ENCODE assay signal across 12 cellular contexts in the genomic region with DNA sequence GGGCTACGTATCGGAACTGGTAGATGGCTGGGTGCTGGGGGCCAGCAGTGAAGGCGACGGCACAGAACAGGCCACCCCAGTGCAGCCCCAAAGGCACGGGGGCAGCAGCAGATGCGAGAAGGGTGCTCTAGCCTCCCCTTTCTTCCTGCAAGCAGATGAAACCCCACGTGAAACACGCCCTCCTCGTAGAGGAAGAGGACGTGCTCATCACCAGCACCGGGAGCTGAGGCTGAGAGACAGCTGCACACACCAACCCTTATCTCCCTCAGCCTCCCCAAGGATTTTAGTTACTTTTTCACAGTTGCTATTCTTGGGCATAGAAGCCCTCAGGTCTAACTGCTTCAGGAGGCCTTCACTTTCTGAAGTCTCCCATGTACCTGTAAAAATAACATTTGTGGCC. TPM values are rescaled to one million over a fixed set of nuclear protein-coding genes. Genes with fewer than 3 reads are reported as not detected.
DNase-seq lines count a peak whose midpoint lies in the region; ATAC-seq and TF ChIP-seq lines count a peak whose summit lies in the region.
"Had no signal": no experiment of that assay in that cellular context is flagged by ENCODE, and none has a peak within 500 bp of the region (broad histone marks: within the 10 kb centered on the region; RNA-seq: fewer than 3 reads in every experiment).

No MANE protein-coding gene starts in this region.

- DNase-seq in IMR-90: peak; percentile 49
- DNase-seq in fibroblast of lung (ENCODE audit: low read depth in 2 of 2): no peak
- DNase-seq in prostate gland (ENCODE audit: low spot score): no peak
- DNase-seq in activated CD8-positive, alpha-beta T cell treated with anti-CD3 and anti-CD28 coated beads, Interleukin-2, amount 10 ng/mL, durations not matched to agents 7 days and 5 days: no peak
- DNase-seq: GOT3, NCI-H1694 had no signal

- peaks cover 3 to 66% of the 10 kb centered on the region in 2 experiments; a peak in 3 of 4 replicates for H3K79me1 ChIP-seq in IMR-90 (ENCODE audit: low read depth in 1 of 2, low read length in 2 of 2)

- no peak overlapping the region for H3K56ac ChIP-seq in IMR-90 (ENCODE audit: extremely low read depth, insufficient read depth, low read length)

- CTCF ChIA-PET in IMR-90 (lab: Yijun Ruan, JAX): no interaction called here
- CTCF ChIA-PET in activated CD8-positive, alpha-beta T cell treated with anti-CD3 and anti-CD28 coated beads, Interleukin-2, amount 10 ng/mL, durations not matched to agents 7 days and 5 days (lab: Charles Lee): no interaction called here

- peaks cover 11% of the 10 kb centered on the region for H3K9me1 ChIP-seq in IMR-90 (ENCODE audit: insufficient read depth, low read length)

- intact Hi-C loops in IMR-90 (cut with micrococcal nuclease) (no loop called here), prostate gland (cut with DNase I) (no loop called here)

- H2AK5ac ChIP-seq in IMR-90 (ENCODE audit: low read depth, low read length): no peak overlapping the region

- no peak overlapping the region for H3K27ac Mint-ChIP-seq in activated CD8-positive, alpha-beta T cell treated with anti-CD3 and anti-CD28 coated beads, Interleukin-2, amount 10 ng/mL, durations not matched to agents 7 days and 5 days
- H3K27ac Mint-ChIP-seq: T-helper 2 cell treated with Interferon-gamma antibody and Interleukin-4, amounts not matched to agents 5 μg/mL and 100 μg/mL, for 36 hours had no signal

- no peak overlapping the region for H3K4ac ChIP-seq in IMR-90 (ENCODE audit: low read depth, low read length)

- no peak overlapping the region for H3K4me3 Mint-ChIP-seq in activated CD8-positive, alpha-beta T cell treated with anti-CD3 and anti-CD28 coated beads, Interleukin-2, amount 10 ng/mL, durations not matched to agents 7 days and 5 days
- H3K4me3 Mint-ChIP-seq: T-helper 2 cell treated with Interferon-gamma antibody and Interleukin-4, amounts not matched to agents 5 μg/mL and 100 μg/mL, for 36 hours had no signal

- no peaks in the 10 kb centered on the region for H3K9me3 Mint-ChIP-seq in activated CD8-positive, alpha-beta T cell treated with anti-CD3 and anti-CD28 coated beads, Interleukin-2, amount 10 ng/mL, durations not matched to agents 7 days and 5 days (ENCODE audit: insufficient read depth)
- H3K9me3 Mint-ChIP-seq: T-helper 2 cell treated with Interferon-gamma antibody and Interleukin-4, amounts not matched to agents 5 μg/mL and 100 μg/mL, for 36 hours had no signal

- no peak for TF ChIP-seq CTCF in IMR-90 (conservative IDR thresholded peaks at IDR 0.05; ENCODE audit: low read depth, low read length)
- TF ChIP-seq CTCF in fibroblast of lung (conservative IDR thresholded peaks at IDR 0.05 in 1 of 2, IDR thresholded peaks at IDR 0.05 in 1 of 2; ENCODE audit: low read depth in 1 of 2, low read length in 2 of 2): no peak
- no peak for TF ChIP-seq CTCF in prostate gland (IDR thresholded peaks at IDR 0.05)

- POLR2A ChIA-PET in IMR-90 (lab: Charles Lee; ENCODE audit: unreplicated experiment): no interaction called here
- POLR2A ChIA-PET in activated CD8-positive, alpha-beta T cell treated with anti-CD3 and anti-CD28 coated beads, Interleukin-2, amount 10 ng/mL, durations not matched to agents 7 days and 5 days (lab: Charles Lee): no interaction called here

- peaks cover 99% of the 10 kb centered on the region for H3K4me1 ChIP-seq in BLaER1
- peaks cover 30% of the 10 kb centered on the region for H3K4me1 ChIP-seq in IMR-90 (ENCODE audit: control insufficient read depth, insufficient read depth, low read length)
- peaks cover 25% of the 10 kb centered on the region for H3K4me1 ChIP-seq in fibroblast of lung (ENCODE audit: control insufficient read depth, extremely low read depth, insufficient read depth, low read length)
- peaks cover 40% of the 10 kb centered on the region for H3K4me1 ChIP-seq in rectal smooth muscle tissue (ENCODE audit: control insufficient read depth, insufficient read depth, low read length)
- H3K4me1 ChIP-seq in prostate gland (replicated peaks): peaks cover 49% of the 10 kb centered on the region

- no peak overlapping the region for H4K5ac ChIP-seq in IMR-90 (ENCODE audit: low read depth, low read length)

- H3K36me3 ChIP-seq in BLaER1: no peaks in the 10 kb centered on the region
- peaks cover 4% of the 10 kb centered on the region; the same call in 1 of the 2 replicates for H3K36me3 ChIP-seq in IMR-90 (ENCODE audit: control insufficient read depth, insufficient read depth, low read length)
- peaks cover 4% of the 10 kb centered on the region for H3K36me3 ChIP-seq in fibroblast of lung (ENCODE audit: control insufficient read depth, insufficient read depth, low read length)
- H3K36me3 ChIP-seq in rectal smooth muscle tissue (ENCODE audit: control insufficient read depth, insufficient read depth, low read length): no peaks in the 10 kb centered on the region
- H3K36me3 ChIP-seq in prostate gland: no peaks in the 10 kb centered on the region

- H2BK20ac ChIP-seq in IMR-90 (ENCODE audit: low read depth, low read length): no peak overlapping the region

- TF ChIP-seq RAD21 in IMR-90 (IDR thresholded peaks at IDR 0.05; ENCODE audit: low read length): no peak

- H3K14ac ChIP-seq in IMR-90 (replicated peaks; ENCODE audit: low read depth, low read length): no peak overlapping the region

- H3K9me3 ChIP-seq in BLaER1: no peaks in the 10 kb centered on the region
- no peaks in the 10 kb centered on the region for H3K9me3 ChIP-seq in IMR-90 (ENCODE audit: control insufficient read depth, insufficient read depth, low read length)
- H3K9me3 ChIP-seq in fibroblast of lung (ENCODE audit: control insufficient read depth, insufficient read depth, low read depth, low read length): no peaks in the 10 kb centered on the region
- no peaks in the 10 kb centered on the region for H3K9me3 ChIP-seq in prostate gland
- H3K9me3 ChIP-seq: tibial nerve had no signal

- H3K4me2 ChIP-seq in BLaER1: peak overlapping the region; percentile 98
- peak overlapping the region; percentile 19; the same call in 1 of the 2 replicates for H3K4me2 ChIP-seq in IMR-90 (ENCODE audit: low read depth, low read length)
- peak overlapping the region; percentile 78 for H3K4me2 ChIP-seq in fibroblast of lung (ENCODE audit: extremely low read depth, insufficient read depth, low read length)

- H3K27me3 ChIP-seq in BLaER1 (no peaks in the 10 kb centered on the region), IMR-90 (ENCODE audit: control insufficient read depth, insufficient read depth, low read length) (no peaks in the 10 kb centered on the region), fibroblast of lung (ENCODE audit: control insufficient read depth, insufficient read depth, low read length) (no peaks in the 10 kb centered on the region), rectal smooth muscle tissue (ENCODE audit: control insufficient read depth, insufficient read depth, low read length) (no peaks in the 10 kb centered on the region), prostate gland (replicated peaks; ENCODE audit: insufficient read depth) (no peaks in the 10 kb centered on the region)
- H3K27me3 ChIP-seq: tibial nerve had no signal

- dilution Hi-C loops in IMR-90 (cut with HindIII; ENCODE audit: low sequenced_read_pairs, unreplicated experiment): no loop called here

- in situ Hi-C loops in IMR-90 (cut with MboI; ENCODE audit: low sequenced_read_pairs): no loop called here

- H3K36me3 Mint-ChIP-seq in activated CD8-positive, alpha-beta T cell treated with anti-CD3 and anti-CD28 coated beads, Interleukin-2, amount 10 ng/mL, durations not matched to agents 7 days and 5 days (ENCODE audit: low read depth): peaks cover 6% of the 10 kb centered on the region

- peak overlapping the region; percentile 90 for H3K27ac ChIP-seq in BLaER1
- H3K27ac ChIP-seq in IMR-90 (ENCODE audit: insufficient read depth, low read length): no peak overlapping the region; the same call in 1 of the 2 replicates
- no peak overlapping the region for H3K27ac ChIP-seq in fibroblast of lung (ENCODE audit: insufficient read depth, low read length)
- H3K27ac ChIP-seq in rectal smooth muscle tissue (ENCODE audit: low read depth, low read length): no peak overlapping the region
- peak overlapping the region in 1 of 2 donors; percentile 50 for H3K27ac ChIP-seq in prostate gland

- no peak overlapping the region for H3K23ac ChIP-seq in IMR-90 (ENCODE audit: low read depth, low read length)

- H2AK9ac ChIP-seq in IMR-90 (replicated peaks; ENCODE audit: low read depth, low read length, poor library complexity): no peak overlapping the region

- no peaks in the 10 kb centered on the region for H3K27me3 Mint-ChIP-seq in activated CD8-positive, alpha-beta T cell treated with anti-CD3 and anti-CD28 coated beads, Interleukin-2, amount 10 ng/mL, durations not matched to agents 7 days and 5 days (ENCODE audit: low read depth)

- no peak overlapping the region for H4K8ac ChIP-seq in IMR-90 (ENCODE audit: low read depth in 2 of 2, low read length in 2 of 2)

- H3K9ac ChIP-seq in BLaER1 (peak overlapping the region; percentile 81), IMR-90 (ENCODE audit: low read depth, low read length) (no peak overlapping the region), fibroblast of lung (ENCODE audit: insufficient read depth, low read length) (no peak overlapping the region), rectal smooth muscle tissue (ENCODE audit: low read length) (no peak overlapping the region)

- H2AFZ ChIP-seq in IMR-90 (replicated peaks; ENCODE audit: low read length, poor library complexity): no peak overlapping the region
- no peak overlapping the region for H2AFZ ChIP-seq in fibroblast of lung (ENCODE audit: low read length)

- no TSS peak for BruUV-seq in IMR-90 (replicated peaks; lab: Mats Ljungman, UMichigan)

- H4K91ac ChIP-seq in IMR-90 (ENCODE audit: insufficient read depth, low read depth, low read length): no peak overlapping the region

- ATAC-seq in IMR-90 (ENCODE audit: low read depth) (peak; percentile 28), HG03025 (IDR thresholded peaks at IDR 0.05; ENCODE audit: low FRiP score, unreplicated experiment) (no peak), SK-N-SH treated with all-trans-retinoic acid at 6 μM for 48 hours (no peak)
- no peak for ATAC-seq in activated CD8-positive, alpha-beta T cell treated with anti-CD3 and anti-CD28 coated beads, Interleukin-2, amount 10 ng/mL, durations not matched to agents 7 days and 5 days

- WGBS in IMR-90 (ENCODE audit: extremely low coverage in 2 of 2, insufficient read length in 1 of 2), 2 experiments: 0% methylated on average over 1 of the region's 11 CpGs; no CpG with 5 or more reads in 1 of the 2 experiments
- 16% methylated on average over 11 of the region's 11 CpGs for WGBS in prostate gland

- no peak overlapping the region for H2BK5ac ChIP-seq in IMR-90 (ENCODE audit: low read depth, low read length, poor library complexity, severe bottlenecking)

- H3K79me2 ChIP-seq in fibroblast of lung (ENCODE audit: control insufficient read depth, insufficient read depth, low read length): peaks cover 90% of the 10 kb centered on the region

- TF ChIP-seq POLR2A in IMR-90 (IDR thresholded peaks at IDR 0.05; ENCODE audit: low read depth, low read length) (no peak), prostate gland (IDR thresholded peaks at IDR 0.05) (no peak)

- peak overlapping the region; percentile 65 for H3K4me3 ChIP-seq in BLaER1
- no peak overlapping the region for H3K4me3 ChIP-seq in IMR-90 (ENCODE audit: insufficient read depth, low read depth, low read length)
- peak overlapping the region in 1 of 4 experiments; percentile 11 for H3K4me3 ChIP-seq in fibroblast of lung (replicated peaks in 1 of 4; ENCODE audit: control extremely low read depth in 1 of 4, insufficient read depth in 1 of 4, low read depth in 3 of 4, low read length in 4 of 4)
- peak overlapping the region; percentile 54 for H3K4me3 ChIP-seq in rectal smooth muscle tissue (ENCODE audit: low read length)
- H3K4me3 ChIP-seq in prostate gland: no peak overlapping the region

- peaks cover 38% of the 10 kb centered on the region for H4K20me1 ChIP-seq in BLaER1
- H4K20me1 ChIP-seq in IMR-90 (ENCODE audit: insufficient read depth, low read length): peaks cover 88% of the 10 kb centered on the region
- H4K20me1 ChIP-seq in fibroblast of lung (ENCODE audit: control insufficient read depth, extremely low read depth, insufficient read depth, low read length): no peaks in the 10 kb centered on the region

- peaks cover 58% of the 10 kb centered on the region for H3K4me1 Mint-ChIP-seq in activated CD8-positive, alpha-beta T cell treated with anti-CD3 and anti-CD28 coated beads, Interleukin-2, amount 10 ng/mL, durations not matched to agents 7 days and 5 days (ENCODE audit: low read depth)

- no peak overlapping the region for H2BK120ac ChIP-seq in IMR-90 (ENCODE audit: low read depth, low read length)

- H3K18ac ChIP-seq in IMR-90 (ENCODE audit: low read depth, low read length): no peak overlapping the region

- H2BK15ac ChIP-seq in IMR-90 (ENCODE audit: low read depth, low read length): no peak overlapping the region

RNA-seq across cellular contexts. Expression of a gene that starts 11.9 kb away (rescaled TPM):
- 4.8 and 5.6 TPM in 2 replicates for total RNA-seq in IMR-90 (2012; rRNA removed)
- 11.2 and 17.7 TPM in 2 replicates for polyA plus RNA-seq in IMR-90 (2012; rRNA removed)
- 5.0 and 14.2 TPM in 2 replicates for polyA plus RNA-seq in IMR-90 (2012; cell fraction: cytosol; rRNA removed)
- 13.5 and 27.0 TPM in 2 replicates for polyA plus RNA-seq in IMR-90 (2012; cell fraction: nucleus; rRNA removed; ENCODE audit: low replicate concordance)
- 28.7 and 28.8 TPM in 2 replicates for total RNA-seq in fibroblast of lung
- 2.6 and 2.9 TPM in 2 replicates for polyA plus RNA-seq in fibroblast of lung
- 15.4 and 22.8 TPM in 2 replicates for polyA plus RNA-seq in fibroblast of lung (2012)
- 4.1 and 10.7 TPM in 2 replicates for polyA minus RNA-seq in fibroblast of lung (ENCODE audit: low replicate concordance)
- 10 to 100 TPM; 28.2 to 47.5 TPM for total RNA-seq in prostate gland
- total RNA-seq in activated CD8-positive, alpha-beta T cell treated with anti-CD3 and anti-CD28 coated beads, Interleukin-2, amount 10 ng/mL, durations not matched to agents 7 days and 5 days: 10 to 100 TPM; 30.4 to 31.3 TPM

RNA-seq across cellular contexts. Expression of a gene that starts 31.9 kb away (rescaled TPM):
- total RNA-seq in IMR-90 (2012; rRNA removed) (2.5 and 3.3 TPM in 2 replicates), fibroblast of lung (12.3 and 17.5 TPM in 2 replicates), prostate gland (100 to 1,000 TPM in 1 of 2 donors, 10 to 100 TPM in 1; 62.0 to 105 TPM)
- polyA plus RNA-seq in IMR-90 (2012; rRNA removed) (20.3 and 25.2 TPM in 2 replicates), fibroblast of lung (6.4 and 7.4 TPM in 2 replicates)
- polyA plus RNA-seq in IMR-90 (2012; cell fraction: cytosol; rRNA removed): 18.7 and 34.1 TPM in 2 replicates
- polyA plus RNA-seq in IMR-90 (2012; cell fraction: nucleus; rRNA removed; ENCODE audit: low replicate concordance): 60.8 and 109 TPM in 2 replicates
- polyA plus RNA-seq in fibroblast of lung (2012): 12.6 and 16.1 TPM in 2 replicates
- 9.9 and 11.8 TPM in 2 replicates for polyA minus RNA-seq in fibroblast of lung (ENCODE audit: low replicate concordance)
- total RNA-seq in activated CD8-positive, alpha-beta T cell treated with anti-CD3 and anti-CD28 coated beads, Interleukin-2, amount 10 ng/mL, durations not matched to agents 7 days and 5 days: 10 to 100 TPM; 29.3 to 30.1 TPM

Comparison
In these comparisons a context has a peak if more than half of its experiments do, and no peak if none do; other contexts are left out.
1. H3K4me2 ChIP-seq: peak in every context shown above with its lines; median percentile 98 in BLaER1; 78 in fibroblast of lung; 19 in IMR-90.
2. H3K4me3 ChIP-seq: peak in BLaER1 (single experiment) and rectal smooth muscle tissue (single experiment); none in IMR-90 (single experiment) and prostate gland (0 of 2).